18 cellular contexts compared by ENCODE assay signal in the genomic region with DNA sequence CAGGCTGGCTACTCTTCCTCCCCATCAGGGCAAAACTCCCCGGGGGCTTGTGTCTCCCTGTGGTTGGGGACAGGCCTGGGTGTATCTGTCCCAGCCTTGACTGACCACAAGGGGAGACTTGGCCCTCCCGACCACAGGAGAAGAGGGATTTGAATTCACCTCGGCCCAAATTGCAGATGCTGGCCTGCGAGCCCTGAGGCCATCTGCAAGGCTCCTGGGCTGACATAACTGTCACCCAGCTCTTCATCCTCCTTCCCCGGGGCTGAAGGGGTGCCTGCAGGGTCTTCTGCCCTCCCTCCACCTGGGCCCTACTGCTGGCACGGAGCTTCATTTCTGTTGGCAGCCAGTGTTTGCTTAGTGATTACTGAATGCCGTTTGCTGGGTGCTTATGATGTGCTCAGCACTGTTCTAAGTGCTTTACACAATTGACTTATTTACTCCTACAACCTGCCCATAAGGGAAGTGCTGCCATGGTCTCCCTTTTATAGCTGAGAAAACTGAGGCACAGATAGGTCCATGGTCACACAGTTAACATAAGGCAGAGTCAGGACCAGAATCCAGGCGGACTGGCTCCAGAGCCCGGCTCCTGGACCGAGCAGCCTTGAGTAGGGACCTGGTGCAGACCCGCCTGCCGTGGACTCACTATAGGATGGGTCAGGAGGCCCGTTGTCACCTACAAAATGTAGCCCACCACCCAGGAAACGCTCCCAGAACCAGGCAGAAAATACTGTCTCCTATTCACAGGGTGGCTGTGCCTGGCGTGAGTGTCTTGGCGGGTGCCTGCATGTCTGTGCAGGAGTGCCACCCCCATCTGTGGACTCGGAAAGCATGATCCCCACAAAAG. TPM values are rescaled to one million over a fixed set of nuclear protein-coding genes. Genes with fewer than 3 reads are reported as not detected.
DNase-seq lines count a peak whose midpoint lies in the region; ATAC-seq and TF ChIP-seq lines count a peak whose summit lies in the region.
"Had no signal": no experiment of that assay in that cellular context is flagged by ENCODE, and none has a peak within 500 bp of the region (broad histone marks: within the 10 kb centered on the region; RNA-seq: fewer than 3 reads in every experiment).

No MANE protein-coding gene starts in this region.

- no peaks in the 10 kb centered on the region for H3K27me3 ChIP-seq in osteoblast (ENCODE audit: insufficient read depth, low read length)
- H3K27me3 ChIP-seq: brain microvascular endothelial cell, foreskin keratinocyte, right atrium auricular region had no signal

- H3K4me2 ChIP-seq in osteoblast (ENCODE audit: insufficient read depth, low read length) = no peak overlapping the region

- no peak overlapping the region for H2AFZ ChIP-seq in osteoblast (ENCODE audit: low read length)

- TF ChIP-seq CTCF in osteoblast (IDR thresholded peaks at IDR 0.05; ENCODE audit: extremely low read depth, low read depth, low read length) (no peak), GM13977 (IDR thresholded peaks at IDR 0.05; ENCODE audit: extremely low read depth, insufficient read depth, missing control alignments) (no peak)

- H4K20me1 ChIP-seq in osteoblast (ENCODE audit: insufficient read depth, low read length) = no peaks in the 10 kb centered on the region

- no peaks in the 10 kb centered on the region for H3K36me3 ChIP-seq in osteoblast (ENCODE audit: insufficient read depth, low read length)

- H3K27ac ChIP-seq in osteoblast (ENCODE audit: low read depth, low read length) = no peak overlapping the region
- H3K27ac ChIP-seq: brain microvascular endothelial cell, foreskin keratinocyte had no signal

- ATAC-seq in GM18498 (IDR thresholded peaks at IDR 0.05; ENCODE audit: unreplicated experiment) (no peak), GM18519 (IDR thresholded peaks at IDR 0.05; ENCODE audit: low FRiP score, unreplicated experiment) (no peak)
- ATAC-seq: activated T-helper 17 cell treated with anti-CD3 and anti-CD28 coated beads, Interleukin-2, amount 50 U/mL, for 72 hours; foreskin keratinocyte; HCT116; stimulated activated naive CD8-positive, alpha-beta T cell treated with anti-CD3 and anti-CD28 coated beads, Interleukin-15, amount 100 ng/mL, for 72 hours had no signal

- H3K4me1 ChIP-seq in osteoblast (ENCODE audit: insufficient read depth, low read length) = peaks cover 10% of the 10 kb centered on the region

- no peaks in the 10 kb centered on the region for H3K9me3 ChIP-seq in osteoblast (ENCODE audit: low read depth, low read length)
- H3K9me3 ChIP-seq: right atrium auricular region had no signal

- H3K79me2 ChIP-seq in osteoblast (ENCODE audit: insufficient read depth, low read length) = peaks cover 13% of the 10 kb centered on the region

- in situ Hi-C loops in GM13977 (cut with MboI; ENCODE audit: low pct_unique_long_range_greater_than_20kb, low sequenced_read_pairs, unreplicated experiment) = no loop called here

- no peak overlapping the region for H3K4me3 ChIP-seq in osteoblast (ENCODE audit: insufficient read depth, low read length)
- H3K4me3 ChIP-seq: right atrium auricular region had no signal

- peak; percentile 30 for DNase-seq in DMS79 (lab: John Stamatoyannopoulos, UW)
- DNase-seq in NCI-H146 (lab: John Stamatoyannopoulos, UW) = peak; percentile 57
- DNase-seq in NCI-H748 (lab: John Stamatoyannopoulos, UW; ENCODE audit: unreplicated experiment) = peak; percentile 75
- peak; percentile 82 for DNase-seq in osteoblast (ENCODE audit: insufficient read length, low spot score, missing footprints)
- no peak for DNase-seq in GM13977 (ENCODE audit: low spot score)
- DNase-seq in stimulated activated CD4-positive, alpha-beta T cell treated with anti-CD3 and anti-CD28 coated beads, Interleukin-4, amount 100 ng/mL, for 24 hours = no peak
- DNase-seq: activated CD4-positive, CD25-positive, alpha-beta regulatory T cell treated with anti-CD3 and anti-CD28 coated beads, Interleukin-2, amount 50 U/mL, for 72 hours; brain microvascular endothelial cell; cortex of kidney; foreskin keratinocyte; KG1; NK-92 treated with Interleukin-12 subunit alpha and Interleukin-12 subunit beta, amount 100 ng/mL, for 24 hours; stimulated activated naive CD8-positive, alpha-beta T cell treated with anti-CD3 and anti-CD28 coated beads, Interleukin-15, amount 100 ng/mL, for 72 hours had no signal

RNA-seq across cellular contexts. Expression of a gene that starts 18.9 kb away (rescaled TPM):
- 27.4 and 40.9 TPM in 2 replicates for total RNA-seq in osteoblast

Comparison
In these comparisons a context has a peak if more than half of its experiments do, and no peak if none do; other contexts are left out.
1. DNase-seq: peak in DMS79 (single experiment), NCI-H146 (single experiment), NCI-H748 (single experiment) and osteoblast (single experiment); none in GM13977 (single experiment) and stimulated activated CD4-positive, alpha-beta T cell treated with anti-CD3 and anti-CD28 coated beads, Interleukin-4, amount 100 ng/mL, for 24 hours (single experiment).